Comparison of ENCODE assay signal across 16 cellular contexts in the genomic region with DNA sequence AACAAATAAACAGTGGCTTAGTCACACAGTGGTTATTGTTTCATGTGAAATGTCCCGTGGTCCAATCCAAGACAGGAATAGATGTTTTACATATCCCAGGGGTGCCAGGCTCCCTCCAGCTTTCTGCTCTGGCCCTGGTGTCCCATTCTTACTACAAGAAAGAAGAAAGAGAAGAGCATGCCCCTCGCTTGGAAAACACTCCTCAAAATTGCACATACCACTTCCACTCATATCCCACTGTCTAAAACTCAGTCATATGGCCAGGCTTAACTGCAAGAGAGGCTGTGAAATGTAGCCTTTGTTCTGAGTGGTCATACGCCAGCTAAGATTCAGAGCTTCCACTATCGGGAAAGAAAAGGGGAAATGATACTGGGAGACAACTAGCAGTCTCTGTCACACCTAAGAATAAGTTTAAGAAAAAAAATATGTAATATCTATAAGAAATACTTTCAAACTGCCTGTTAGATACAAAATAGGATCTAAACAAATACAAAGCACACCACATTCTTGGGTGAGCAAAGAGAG.
DNase-seq lines count a peak whose midpoint lies in the region; ATAC-seq, FAIRE-seq and TF ChIP-seq lines count a peak whose summit lies in the region.
"Had no signal": no experiment of that assay in that cellular context is flagged by ENCODE, and none has a peak within 500 bp of the region (broad histone marks: within the 10 kb centered on the region; RNA-seq: fewer than 3 reads in every experiment).

No MANE protein-coding gene starts in this region.

- intact Hi-C loops in adrenal gland (cut with DNase I): no loop called here
- intact Hi-C loops in sigmoid colon (cut with DNase I): no loop called here

- H3K27me3 Mint-ChIP-seq in GM23338 (ENCODE audit: insufficient read depth, low read depth, poor library complexity): no peaks in the 10 kb centered on the region
- H3K27me3 Mint-ChIP-seq: activated CD4-positive, alpha-beta memory T cell treated with anti-CD3 and anti-CD28 coated beads, Interleukin-2, amount 10 ng/mL, durations not matched to agents 7 days and 5 days had no signal

- H3K4me2 ChIP-seq in GM23338: no peak overlapping the region
- H3K4me2 ChIP-seq: BLaER1 had no signal

- no peaks in the 10 kb centered on the region for H3K79me2 ChIP-seq in GM23338 (replicated peaks; ENCODE audit: insufficient read depth)

- H2AFZ ChIP-seq in GM23338: no peak overlapping the region

- no peaks in the 10 kb centered on the region for H3K27me3 ChIP-seq in adrenal gland
- no peaks in the 10 kb centered on the region for H3K27me3 ChIP-seq in sigmoid colon
- H3K27me3 ChIP-seq in GM23338 (ENCODE audit: insufficient read depth): no peaks in the 10 kb centered on the region
- H3K27me3 ChIP-seq: BLaER1 had no signal

- H3K4me3 ChIP-seq in adrenal gland (no peak overlapping the region), sigmoid colon (no peak overlapping the region), GM23338 (no peak overlapping the region)
- H3K4me3 ChIP-seq: BLaER1 had no signal

- no peaks in the 10 kb centered on the region for H3K4me1 ChIP-seq in adrenal gland (replicated peaks in 1 of 2)
- H3K4me1 ChIP-seq in sigmoid colon: no peaks in the 10 kb centered on the region
- H3K4me1 ChIP-seq in GM23338 (ENCODE audit: insufficient read depth): 0 out of 2 replicates have a peak, but pooled peaks cover 3% of the 10 kb centered on the region
- H3K4me1 ChIP-seq: BLaER1 had no signal

- no peak for TF ChIP-seq EP300 in sigmoid colon (IDR thresholded peaks at IDR 0.05)

- FAIRE-seq in frontal cortex (lab: Jason Lieb, UNC): no peak
- FAIRE-seq: G401.6 had no signal

- DNase-seq in medulla oblongata (ENCODE audit: extremely low spot score) (peak; percentile 49), adrenal gland (no peak), sigmoid colon (no peak), frontal cortex (ENCODE audit: low spot score in 2 of 2) (no peak), GM23338 (ENCODE audit: low spot score) (no peak)
- DNase-seq: activated CD4-positive, alpha-beta memory T cell treated with anti-CD3 and anti-CD28 coated beads, Interleukin-2, amount 10 ng/mL, durations not matched to agents 7 days and 5 days; islet precursor cell; naive B cell; NCI-H1105; NCI-H774 had no signal

- H3K9me2 ChIP-seq in GM23338 (ENCODE audit: insufficient read depth): no peaks in the 10 kb centered on the region

- no peak overlapping the region for H3K4me3 Mint-ChIP-seq in GM23338
- H3K4me3 Mint-ChIP-seq: activated CD4-positive, alpha-beta memory T cell treated with anti-CD3 and anti-CD28 coated beads, Interleukin-2, amount 10 ng/mL, durations not matched to agents 7 days and 5 days; activated naive CD4-positive, alpha-beta T cell treated with anti-CD3 and anti-CD28 coated beads, Interleukin-2, amount 50 U/mL, for 24 hours; naive B cell had no signal

- WGBS in adrenal gland, 4 donors: 57 to 70% (median 69%) methylated on average over 4 of the region's 4 CpGs
- 71 to 82% methylated on average over 4 of the region's 4 CpGs for WGBS in sigmoid colon, 2 donors

- H3K27ac ChIP-seq in adrenal gland (no peak overlapping the region), sigmoid colon (no peak overlapping the region), GM23338 (ENCODE audit: low read depth) (no peak overlapping the region)
- H3K27ac ChIP-seq: BLaER1 had no signal

- TF ChIP-seq CTCF in adrenal gland (IDR thresholded peaks at IDR 0.05): no peak
- no peak for TF ChIP-seq CTCF in sigmoid colon (IDR thresholded peaks at IDR 0.05)
- TF ChIP-seq CTCF in GM23338 (conservative IDR thresholded peaks at IDR 0.05; ENCODE audit: low read depth in 2 of 2): no peak

- H3K9me3 Mint-ChIP-seq in GM23338: no peaks in the 10 kb centered on the region
- H3K9me3 Mint-ChIP-seq: activated naive CD4-positive, alpha-beta T cell treated with anti-CD3 and anti-CD28 coated beads, Interleukin-2, amount 50 U/mL, for 24 hours had no signal

- no peak overlapping the region for H3K27ac Mint-ChIP-seq in GM23338
- H3K27ac Mint-ChIP-seq: activated CD4-positive, alpha-beta memory T cell treated with anti-CD3 and anti-CD28 coated beads, Interleukin-2, amount 10 ng/mL, durations not matched to agents 7 days and 5 days; activated naive CD4-positive, alpha-beta T cell treated with anti-CD3 and anti-CD28 coated beads, Interleukin-2, amount 50 U/mL, for 24 hours; naive B cell had no signal

- H3K9me3 ChIP-seq in adrenal gland (replicated peaks in 1 of 3) (no peaks in the 10 kb centered on the region), sigmoid colon (no peaks in the 10 kb centered on the region)

- no peaks in the 10 kb centered on the region; the same call in 2 of the 3 replicates for H3K36me3 Mint-ChIP-seq in GM23338 (ENCODE audit: low read depth)
- H3K36me3 Mint-ChIP-seq: activated naive CD4-positive, alpha-beta T cell treated with anti-CD3 and anti-CD28 coated beads, Interleukin-2, amount 50 U/mL, for 24 hours; naive B cell had no signal

- no peak for TF ChIP-seq POLR2A in adrenal gland (IDR thresholded peaks at IDR 0.05)
- TF ChIP-seq POLR2A in sigmoid colon (IDR thresholded peaks at IDR 0.05): no peak

- H4K20me1 ChIP-seq in GM23338 (replicated peaks; ENCODE audit: insufficient read depth): no peaks in the 10 kb centered on the region
- H4K20me1 ChIP-seq: BLaER1 had no signal

- no peaks in the 10 kb centered on the region for H3K36me3 ChIP-seq in adrenal gland (replicated peaks in 1 of 2)
- no peaks in the 10 kb centered on the region for H3K36me3 ChIP-seq in sigmoid colon
- H3K36me3 ChIP-seq in GM23338 (ENCODE audit: insufficient read depth): no peaks in the 10 kb centered on the region
- H3K36me3 ChIP-seq: BLaER1 had no signal

- H3K4me1 Mint-ChIP-seq in GM23338: peaks cover 11% of the 10 kb centered on the region
- H3K4me1 Mint-ChIP-seq: activated CD4-positive, alpha-beta memory T cell treated with anti-CD3 and anti-CD28 coated beads, Interleukin-2, amount 10 ng/mL, durations not matched to agents 7 days and 5 days; activated naive CD4-positive, alpha-beta T cell treated with anti-CD3 and anti-CD28 coated beads, Interleukin-2, amount 50 U/mL, for 24 hours; naive B cell had no signal

- H3F3A ChIP-seq in GM23338 (replicated peaks; ENCODE audit: low read depth): no peaks in the 10 kb centered on the region

- ATAC-seq in GM18870 (IDR thresholded peaks at IDR 0.05; ENCODE audit: unreplicated experiment) (peak; percentile 89), GM21825 (IDR thresholded peaks at IDR 0.05; ENCODE audit: unreplicated experiment) (peak; percentile 90), HG03520 (IDR thresholded peaks at IDR 0.05; ENCODE audit: unreplicated experiment) (peak; percentile 84), GM23338 (no peak)

TF ChIP-seq in GM23338, 12 proteins besides CTCF, POLR2A, EP300 and RAD21:
- no peak for TF ChIP-seq EZH2phosphoT487 (IDR thresholded peaks at IDR 0.05; ENCODE audit: unreplicated experiment)
